19 cellular contexts compared by ENCODE assay signal in the genomic region with DNA sequence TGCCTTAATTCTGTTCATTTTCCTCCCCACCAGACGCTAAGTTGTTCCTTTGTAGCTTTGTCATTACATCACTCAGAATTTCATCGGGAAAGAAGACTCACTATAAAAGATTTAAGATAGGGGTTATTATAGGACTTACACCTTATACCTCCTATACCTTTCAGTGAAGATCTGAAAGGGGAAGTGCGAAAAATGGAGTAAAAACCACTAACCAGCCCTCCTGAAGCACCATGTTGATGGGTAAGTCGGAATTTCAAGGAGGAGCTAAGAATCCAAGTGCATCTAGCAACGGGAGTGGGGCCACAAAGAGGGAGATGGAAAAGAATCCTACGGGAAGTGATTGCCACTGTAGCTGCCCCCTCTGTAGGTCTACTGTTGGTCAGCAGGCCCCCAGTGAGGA.
DNase-seq lines count a peak whose midpoint lies in the region; ATAC-seq, FAIRE-seq and TF ChIP-seq lines count a peak whose summit lies in the region.
"Had no signal": no experiment of that assay in that cellular context is flagged by ENCODE, and none has a peak within 500 bp of the region (broad histone marks: within the 10 kb centered on the region; RNA-seq: fewer than 3 reads in every experiment).

No MANE protein-coding gene starts in this region.

- intact Hi-C loops in GM12878 (cut with micrococcal nuclease; ENCODE audit: unreplicated experiment): no loop called here

- POLR2A ChIA-PET in GM12878 (lab: Charles Lee): no interaction called here

- H2AFZ ChIP-seq in DND-41 (ENCODE audit: low read depth, low read length) (0 out of 2 replicates have a peak overlapping the region, but pooled peaks have one; percentile 13), GM12878 (ENCODE audit: control insufficient read depth, low read depth, low read length) (no peak overlapping the region), neuronal stem cell (ENCODE audit: low read length) (peak overlapping the region; percentile 49)

- no peak for DNase-seq in DND-41
- no peak for DNase-seq in GM12891 (ENCODE audit: insufficient read length, low spot score)
- no peak for DNase-seq in GM12878 (ENCODE audit: low read depth, low spot score)
- DNase-seq in neuronal stem cell (ENCODE audit: low spot score): no peak
- DNase-seq in BE2C: no peak
- no peak for DNase-seq in D341Med (ENCODE audit: low spot score)
- DNase-seq: ACHN; Caco-2; CD4-positive, alpha-beta T cell; DMS153; DMS79; GF-D8; H9; IMR-90 had no signal

- H2AK5ac ChIP-seq in neuronal stem cell (ENCODE audit: low read depth, low read length): no peak overlapping the region

- ATAC-seq in DND-41 (ENCODE audit: insufficient read depth, low read depth): no peak
- ATAC-seq in GM12878: no peak
- ATAC-seq: K562 had no signal

- in situ Hi-C loops in GM12878 (cut with MboI): no loop called here

- no peak overlapping the region for H3K9ac ChIP-seq in DND-41 (ENCODE audit: low read depth, low read length)
- H3K9ac ChIP-seq in GM12878 (ENCODE audit: control insufficient read depth, insufficient read depth, low read length): no peak overlapping the region
- H3K9ac ChIP-seq in neuronal stem cell (ENCODE audit: low read depth, low read length, poor library complexity): no peak overlapping the region

- H2BK120ac ChIP-seq in neuronal stem cell (ENCODE audit: low read depth, low read length): no peak overlapping the region

- no peaks in the 10 kb centered on the region for H3K27me3 ChIP-seq in DND-41 (ENCODE audit: insufficient read depth, low read length, poor library complexity)
- H3K27me3 ChIP-seq in GM12878 (replicated peaks in 1 of 2; ENCODE audit: control insufficient read depth in 2 of 2, insufficient read depth in 2 of 2, low read length in 1 of 2): no peaks in the 10 kb centered on the region
- no peaks in the 10 kb centered on the region for H3K27me3 ChIP-seq in neuronal stem cell (ENCODE audit: control insufficient read depth in 3 of 3, insufficient read depth in 3 of 3, low read depth in 1 of 3, low read length in 3 of 3)
- no peaks in the 10 kb centered on the region for H3K27me3 ChIP-seq in BE2C

- no peak overlapping the region for H4K8ac ChIP-seq in neuronal stem cell (ENCODE audit: low read depth, low read length)

- H2BK15ac ChIP-seq in neuronal stem cell (ENCODE audit: low read length): no peak overlapping the region

- H3K23ac ChIP-seq in neuronal stem cell (ENCODE audit: low read depth, low read length, poor library complexity): no peak overlapping the region

- RAD21 ChIA-PET in GM12878 (lab: Charles Lee; ENCODE audit: unreplicated experiment): no interaction called here

- no peak overlapping the region for H4K91ac ChIP-seq in neuronal stem cell (ENCODE audit: low read depth, low read length, poor library complexity)

- TF ChIP-seq CTCF in DND-41 (IDR thresholded peaks at IDR 0.05; ENCODE audit: borderline replicate concordance, extremely low read depth, low read length, poor library complexity, severe bottlenecking) (no peak), GM12878 (IDR thresholded peaks at IDR 0.05 in 2 of 3, conservative IDR thresholded peaks at IDR 0.05 in 1 of 3; ENCODE audit: control insufficient read depth in 2 of 3, extremely low read depth in 1 of 3, insufficient read depth in 1 of 3, low read depth in 3 of 3, low read length in 3 of 3) (no peak), BE2C (IDR thresholded peaks at IDR 0.05; ENCODE audit: low read depth, low read length) (no peak)

- FAIRE-seq in GM12891 (lab: Jason Lieb, UNC) (no peak), GM12878 (lab: Jason Lieb, UNC) (no peak)
- FAIRE-seq: A204.1, H1, HTR-8/SVneo, K562 had no signal

- no peak for TF ChIP-seq EP300 in GM12878 (IDR thresholded peaks at IDR 0.05; ENCODE audit: borderline replicate concordance in 1 of 2, control insufficient read depth in 1 of 2, low read depth in 2 of 2, low read length in 2 of 2)

- no peak overlapping the region for H3K18ac ChIP-seq in neuronal stem cell (ENCODE audit: low read length)

- CTCF ChIA-PET in GM12878 (lab: Yijun Ruan, JAX): interaction anchor here (1.0 to 1.2 kb wide), 2 partner anchors 12 to 24 kb away, joined by 3 to 8 read pairs; no protein-coding TSS in a partner anchor

- TF ChIP-seq POLR2A in GM12891 (IDR thresholded peaks at IDR 0.05; ENCODE audit: low read depth, low read length) (no peak), GM12878 (IDR thresholded peaks at IDR 0.05; ENCODE audit: low read depth, low read length) (no peak)

- H3K4ac ChIP-seq in neuronal stem cell (ENCODE audit: low read length): no peak overlapping the region

- H4K20me1 ChIP-seq in DND-41 (ENCODE audit: insufficient read depth, low read length) (no peaks in the 10 kb centered on the region), GM12878 (ENCODE audit: control insufficient read depth, insufficient read depth) (no peaks in the 10 kb centered on the region)

- SMC1A ChIA-PET in GM12878 (lab: Charles Lee; ENCODE audit: uncharacterized antibody, unreplicated experiment): interaction anchor here (0.9 to 1.2 kb wide), 4 partner anchors 19 to 119 kb away, joined by 3 to 4 read pairs (median 3); no protein-coding TSS in a partner anchor

- BruUV-seq in GM12878 (replicated peaks; lab: Mats Ljungman, UMichigan): no TSS peak

- no peak overlapping the region for H2BK12ac ChIP-seq in neuronal stem cell (ENCODE audit: low read length)

- WGBS in GM12878 (ENCODE audit: insufficient coverage, insufficient replicate concordance, low lambda C conversion rate, missing lambda C conversion rate): 29% methylated on average over 6 of the region's 6 CpGs
- whole genome bisulfite sequencing in neuronal stem cell (ENCODE audit: extremely low coverage in 2 of 2, insufficient read length in 2 of 2, insufficient replicate concordance in 1 of 2), 2 donors: no CpG with 5 or more reads among the region's 6 CpGs

- H3K4me2 ChIP-seq in DND-41 (ENCODE audit: insufficient read depth, low read length): no peak overlapping the region
- no peak overlapping the region for H3K4me2 ChIP-seq in GM12878 (ENCODE audit: control insufficient read depth, insufficient read depth)
- H3K4me2 ChIP-seq in neuronal stem cell (ENCODE audit: insufficient read depth, low read length, poor library complexity, severe bottlenecking): no peak overlapping the region

- no peak overlapping the region for H3K14ac ChIP-seq in neuronal stem cell (ENCODE audit: low read length)

- no peak for TF ChIP-seq RAD21 in GM12878 (IDR thresholded peaks at IDR 0.05; ENCODE audit: insufficient read depth, low read depth, low read length)

- H3K4me3 ChIP-seq in DND-41 (ENCODE audit: low read depth in 1 of 2, low read length in 2 of 2): no peak overlapping the region
- no peak overlapping the region for H3K4me3 ChIP-seq in GM12878
- no peak overlapping the region for H3K4me3 ChIP-seq in neuronal stem cell (ENCODE audit: low read length in 2 of 2)
- H3K4me3 ChIP-seq in BE2C (ENCODE audit: low read depth, low read length): no peak overlapping the region
- H3K4me3 ChIP-seq: K562 had no signal

- no peaks in the 10 kb centered on the region for H3K79me2 ChIP-seq in DND-41 (ENCODE audit: insufficient read depth, low read length)
- H3K79me2 ChIP-seq in GM12878 (ENCODE audit: control insufficient read depth, insufficient read depth, low read length): no peaks in the 10 kb centered on the region

- no peaks in the 10 kb centered on the region for H3K79me1 ChIP-seq in neuronal stem cell (ENCODE audit: low read depth, low read length)

- no peak overlapping the region for H3K27ac ChIP-seq in DND-41 (ENCODE audit: low read length)
- H3K27ac ChIP-seq in GM12878 (ENCODE audit: control insufficient read depth, insufficient read depth): no peak overlapping the region
- no peak overlapping the region for H3K27ac ChIP-seq in neuronal stem cell (replicated peaks; ENCODE audit: low read length)
- H3K27ac ChIP-seq: C4-2B had no signal

- no peak overlapping the region for H2BK5ac ChIP-seq in neuronal stem cell (ENCODE audit: low read length)

- no peaks in the 10 kb centered on the region for H3K9me3 ChIP-seq in DND-41 (ENCODE audit: insufficient read depth, low read length, severe bottlenecking)
- no peaks in the 10 kb centered on the region; the same call in 2 of the 3 replicates for H3K9me3 ChIP-seq in GM12878 (replicated peaks; ENCODE audit: control insufficient read depth, insufficient read depth, low read length)
- H3K9me3 ChIP-seq in neuronal stem cell (replicated peaks in 1 of 2; ENCODE audit: control insufficient read depth in 2 of 2, insufficient read depth in 1 of 2, low read depth in 1 of 2, low read length in 2 of 2): peaks cover 0 to 2% of the 10 kb centered on the region in 2 donors
- no peaks in the 10 kb centered on the region for H3K9me3 ChIP-seq in BE2C
- H3K9me3 ChIP-seq: Caco-2 had no signal

- H3K4me1 ChIP-seq in DND-41 (ENCODE audit: insufficient read depth, low read length): no peaks in the 10 kb centered on the region
- H3K4me1 ChIP-seq in GM12878 (ENCODE audit: control insufficient read depth, insufficient read depth, low read length): no peaks in the 10 kb centered on the region
- H3K4me1 ChIP-seq in neuronal stem cell (ENCODE audit: control insufficient read depth in 2 of 2, insufficient read depth in 1 of 2, low read depth in 1 of 2, low read length in 2 of 2): peaks cover 0 to 5% of the 10 kb centered on the region in 2 donors
- no peaks in the 10 kb centered on the region for H3K4me1 ChIP-seq in BE2C
- H3K4me1 ChIP-seq: Caco-2 had no signal

- H3K36me3 ChIP-seq in DND-41 (ENCODE audit: insufficient read depth, low read length): no peaks in the 10 kb centered on the region
- H3K36me3 ChIP-seq in GM12878 (ENCODE audit: control insufficient read depth in 2 of 2, insufficient read depth in 2 of 2, low read length in 1 of 2): no peaks in the 10 kb centered on the region
- no peaks in the 10 kb centered on the region for H3K36me3 ChIP-seq in neuronal stem cell (replicated peaks in 1 of 2; ENCODE audit: control insufficient read depth in 2 of 2, insufficient read depth in 2 of 2, low read length in 2 of 2)
- no peaks in the 10 kb centered on the region for H3K36me3 ChIP-seq in BE2C

TF ChIP-seq in GM12891, 5 proteins besides CTCF, POLR2A, EP300 and RAD21:
- peak; percentile 75 for TF ChIP-seq SPI1 (IDR thresholded peaks at IDR 0.05; ENCODE audit: low read depth, low read length)
- TF ChIP-seq PAX5 (IDR thresholded peaks at IDR 0.05; ENCODE audit: insufficient read depth, low read length, severe bottlenecking): no peak

TF ChIP-seq in GM12878, 131 proteins besides CTCF, POLR2A, EP300 and RAD21:
- TF ChIP-seq BCL11A (IDR thresholded peaks at IDR 0.05; ENCODE audit: low read depth, low read length) (no peak), SPI1 (IDR thresholded peaks at IDR 0.05; ENCODE audit: borderline replicate concordance, insufficient read depth, low read depth, low read length) (peak; percentile 61; the same call in 1 of the 2 replicates)
